In the genomic region with DNA sequence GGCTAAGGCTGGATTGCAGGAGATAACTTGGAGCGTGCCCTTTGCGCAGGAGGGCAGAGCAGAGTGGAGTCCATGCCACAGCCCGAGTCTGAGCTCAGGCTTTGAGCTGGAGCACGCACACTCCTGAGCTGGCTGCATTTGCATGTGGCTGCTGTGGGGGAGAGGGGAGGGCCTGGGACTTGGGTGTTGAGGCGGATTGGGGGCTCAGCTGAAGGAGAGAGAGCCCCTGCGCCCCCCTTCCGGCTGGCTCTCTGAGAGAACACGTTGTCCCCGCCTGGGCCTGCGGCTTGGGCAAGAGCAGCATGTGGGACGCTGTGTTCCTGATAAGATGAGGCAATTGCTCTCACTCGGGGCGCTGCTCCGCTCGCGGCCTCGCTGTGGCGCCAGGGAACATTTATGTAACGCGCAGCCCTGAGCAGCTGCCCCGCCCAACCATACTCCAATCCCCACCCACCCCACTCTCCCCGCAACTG, we compare ENCODE assay signal across 1 cellular context.
TF ChIP-seq lines count a peak whose summit lies in the region.

No MANE protein-coding gene starts in this region.

TF ChIP-seq in HCT116, 20 proteins besides CTCF, POLR2A, EP300 and RAD21 (continued from another document):
- TF ChIP-seq ZNF274 (IDR thresholded peaks at IDR 0.05; ENCODE audit: low read depth, low read length), result no peak
- no peak for TF ChIP-seq ZFX (IDR thresholded peaks at IDR 0.05)
- TF ChIP-seq SP1 (IDR thresholded peaks at IDR 0.05; ENCODE audit: low read depth), result no peak
- no peak for TF ChIP-seq TCF7L2 (IDR thresholded peaks at IDR 0.05; ENCODE audit: borderline replicate concordance, extremely low read depth, insufficient read depth, insufficient read length)
